19 cellular contexts compared by ENCODE assay signal in the genomic region with DNA sequence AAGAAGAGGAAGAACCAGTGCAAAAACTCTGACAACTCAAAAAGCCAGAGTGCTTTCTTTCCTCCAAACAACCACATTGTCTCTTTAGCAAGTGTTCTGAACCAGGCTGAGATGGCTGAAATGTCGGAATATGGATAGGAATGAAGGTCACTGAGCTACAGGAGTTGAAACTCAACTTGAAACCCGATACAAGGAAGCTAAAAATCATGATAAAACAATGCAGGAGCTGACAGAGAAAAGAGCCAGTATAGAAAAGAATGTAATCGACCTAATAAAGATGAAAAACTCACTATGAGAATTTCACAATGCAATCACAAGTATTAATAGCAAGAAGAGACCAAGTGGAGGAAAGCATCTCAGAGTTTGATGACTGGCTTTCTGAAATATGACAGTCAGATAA. TPM values are rescaled to one million over a fixed set of nuclear protein-coding genes. Genes with fewer than 3 reads are reported as not detected.
DNase-seq lines count a peak whose midpoint lies in the region; ATAC-seq and TF ChIP-seq lines count a peak whose summit lies in the region.
"Had no signal": no experiment of that assay in that cellular context is flagged by ENCODE, and none has a peak within 500 bp of the region (broad histone marks: within the 10 kb centered on the region; RNA-seq: fewer than 3 reads in every experiment).

No MANE protein-coding gene starts in this region.

- H3K27me3 Mint-ChIP-seq in T-helper 1 cell treated with Interleukin-12 subunit alpha and Interleukin-12 subunit beta and Interleukin-4 antibody, amounts not matched to agents 30 μg/mL and 1 μg/mL, for 36 hours (ENCODE audit: low read depth), result peaks cover 19% of the 10 kb centered on the region
- H3K27me3 Mint-ChIP-seq in HFFc6 (ENCODE audit: insufficient read depth) (peaks cover 42% of the 10 kb centered on the region), progenitor cell of endocrine pancreas (peaks cover 4% of the 10 kb centered on the region)

- ATAC-seq in HG02610 (IDR thresholded peaks at IDR 0.05; ENCODE audit: unreplicated experiment), result no peak

- H3K4me1 Mint-ChIP-seq in T-helper 1 cell treated with Interleukin-12 subunit alpha and Interleukin-12 subunit beta and Interleukin-4 antibody, amounts not matched to agents 30 μg/mL and 1 μg/mL, for 36 hours (ENCODE audit: low read depth), result peaks cover 62% of the 10 kb centered on the region
- peaks cover 44% of the 10 kb centered on the region for H3K4me1 Mint-ChIP-seq in HFFc6 (ENCODE audit: low read depth)
- peaks cover 1% of the 10 kb centered on the region for H3K4me1 Mint-ChIP-seq in progenitor cell of endocrine pancreas (ENCODE audit: low read depth)
- H3K4me1 Mint-ChIP-seq: B cell had no signal

- no peak overlapping the region for H3K4me3 Mint-ChIP-seq in T-helper 1 cell treated with Interleukin-12 subunit alpha and Interleukin-12 subunit beta and Interleukin-4 antibody, amounts not matched to agents 30 μg/mL and 1 μg/mL, for 36 hours
- H3K4me3 Mint-ChIP-seq in HFFc6 (no peak overlapping the region), progenitor cell of endocrine pancreas (ENCODE audit: low read depth) (no peak overlapping the region)
- H3K4me3 Mint-ChIP-seq: B cell; CD8-positive, alpha-beta memory T cell had no signal

- TF ChIP-seq CTCF in HFFc6 (IDR thresholded peaks at IDR 0.05), result no peak
- no peak for TF ChIP-seq CTCF in progenitor cell of endocrine pancreas (IDR thresholded peaks at IDR 0.05; ENCODE audit: unreplicated experiment)

- peaks cover 28% of the 10 kb centered on the region for H3K9me3 Mint-ChIP-seq in T-helper 1 cell treated with Interleukin-12 subunit alpha and Interleukin-12 subunit beta and Interleukin-4 antibody, amounts not matched to agents 30 μg/mL and 1 μg/mL, for 36 hours
- H3K9me3 Mint-ChIP-seq in HFFc6, result peaks cover 9% of the 10 kb centered on the region; the same call in 1 of the 2 replicates
- H3K9me3 Mint-ChIP-seq in progenitor cell of endocrine pancreas (ENCODE audit: low read depth), result peaks cover 6% of the 10 kb centered on the region

- peaks cover 13% of the 10 kb centered on the region for H3K36me3 Mint-ChIP-seq in T-helper 1 cell treated with Interleukin-12 subunit alpha and Interleukin-12 subunit beta and Interleukin-4 antibody, amounts not matched to agents 30 μg/mL and 1 μg/mL, for 36 hours (ENCODE audit: low read depth)
- H3K36me3 Mint-ChIP-seq in HFFc6 (ENCODE audit: low read depth) (peaks cover 4% of the 10 kb centered on the region; the same call in 1 of the 2 replicates), progenitor cell of endocrine pancreas (ENCODE audit: insufficient read depth) (no peaks in the 10 kb centered on the region)

- DNase-seq in T-helper 1 cell (no peak), HFFc6 (peak; percentile 14), amniotic epithelial cell (ENCODE audit: low read depth) (peak; percentile 21), progenitor cell of endocrine pancreas (ENCODE audit: low spot score, unreplicated experiment) (no peak), NCI-H1930 (lab: John Stamatoyannopoulos, UW) (no peak), NCI-H2081 (lab: John Stamatoyannopoulos, UW) (no peak)
- DNase-seq: CD8-positive, alpha-beta memory T cell; DMS79 treated with DMSO at 0.1 percent for 48 hours; KG1; MG63; NCI-H2081 treated with DMSO at 0.1 percent for 48 hours; NCI-H2171; NCI-H226; NCI-H510A; NCI-H69; SIG-M5 had no signal

- peak overlapping the region; percentile 39 for H3K27ac Mint-ChIP-seq in T-helper 1 cell treated with Interleukin-12 subunit alpha and Interleukin-12 subunit beta and Interleukin-4 antibody, amounts not matched to agents 30 μg/mL and 1 μg/mL, for 36 hours
- H3K27ac Mint-ChIP-seq in HFFc6, result no peak overlapping the region
- H3K27ac Mint-ChIP-seq in progenitor cell of endocrine pancreas, result peak overlapping the region; percentile 72
- H3K27ac Mint-ChIP-seq: B cell; CD8-positive, alpha-beta memory T cell had no signal

RNA-seq across cellular contexts. Expression of a gene that starts 15.0 kb away (rescaled TPM):
- total RNA-seq in HFFc6 (2021; fragmentation: NEBNext Ultra II Directional; extraction: Animal tissue kit (Norgen Biotek cat#: 25700)), result 10 to 100 TPM; 10.1 to 12.3 (median 11.1) TPM
- 20.5 and 28.1 TPM in 2 replicates for total RNA-seq in progenitor cell of endocrine pancreas

RNA-seq across cellular contexts. Expression of a gene that starts 49.2 kb away (rescaled TPM):
- 10 to 100 TPM; 10.1 to 12.2 (median 10.8) TPM for total RNA-seq in HFFc6 (2021; fragmentation: NEBNext Ultra II Directional; extraction: Animal tissue kit (Norgen Biotek cat#: 25700))
- total RNA-seq in progenitor cell of endocrine pancreas, result 24.6 and 27.1 TPM in 2 replicates

Comparison
In these comparisons a context has a peak if more than half of its experiments do, and no peak if none do; other contexts are left out.
1. DNase-seq: peak in HFFc6 (single experiment) and amniotic epithelial cell (single experiment); none in T-helper 1 cell (0 of 5), progenitor cell of endocrine pancreas (single experiment), NCI-H1930 (0 of 2) and NCI-H2081 (0 of 2).